1 cellular context compared by ENCODE assay signal in the genomic region with DNA sequence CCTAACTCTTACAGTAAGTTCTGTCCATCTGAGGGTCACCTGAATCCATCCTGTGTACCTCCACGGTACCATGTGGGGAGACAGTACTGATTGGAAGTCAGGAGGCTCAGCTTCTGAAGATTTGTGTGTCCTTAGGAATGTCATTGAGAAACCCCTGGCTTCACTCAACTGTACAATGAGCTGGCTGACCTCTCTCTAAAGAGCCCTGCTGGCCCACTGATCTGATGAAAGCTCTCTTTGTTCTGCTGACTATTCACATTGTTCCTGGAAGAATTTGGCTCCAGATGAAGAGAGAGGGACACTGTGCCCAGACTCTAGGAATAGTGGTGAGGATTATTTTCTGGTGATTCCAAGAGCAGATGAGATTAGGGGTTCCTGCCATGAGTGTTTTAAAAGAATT.
TF ChIP-seq lines count a peak whose summit lies in the region.

No MANE protein-coding gene starts in this region.

TF ChIP-seq in HepG2, 621 proteins besides CTCF, POLR2A, EP300 and RAD21 (continued from another document):
- TF ChIP-seq PAX8 (CRISPR knock-in tag; IDR thresholded peaks at IDR 0.05; ENCODE audit: borderline replicate concordance) (no peak), JUNB (CRISPR knock-in tag; IDR thresholded peaks at IDR 0.05; ENCODE audit: borderline replicate concordance) (no peak), ZNF136 (CRISPR knock-in tag; IDR thresholded peaks at IDR 0.05; ENCODE audit: low read depth) (no peak), ZNF589 (CRISPR knock-in tag; conservative IDR thresholded peaks at IDR 0.05) (no peak), KLF6 (CRISPR knock-in tag; IDR thresholded peaks at IDR 0.05) (no peak), ZNF282 (IDR thresholded peaks at IDR 0.05; ENCODE audit: partially characterized antibody) (no peak)
- TF ChIP-seq, protein P1, sequence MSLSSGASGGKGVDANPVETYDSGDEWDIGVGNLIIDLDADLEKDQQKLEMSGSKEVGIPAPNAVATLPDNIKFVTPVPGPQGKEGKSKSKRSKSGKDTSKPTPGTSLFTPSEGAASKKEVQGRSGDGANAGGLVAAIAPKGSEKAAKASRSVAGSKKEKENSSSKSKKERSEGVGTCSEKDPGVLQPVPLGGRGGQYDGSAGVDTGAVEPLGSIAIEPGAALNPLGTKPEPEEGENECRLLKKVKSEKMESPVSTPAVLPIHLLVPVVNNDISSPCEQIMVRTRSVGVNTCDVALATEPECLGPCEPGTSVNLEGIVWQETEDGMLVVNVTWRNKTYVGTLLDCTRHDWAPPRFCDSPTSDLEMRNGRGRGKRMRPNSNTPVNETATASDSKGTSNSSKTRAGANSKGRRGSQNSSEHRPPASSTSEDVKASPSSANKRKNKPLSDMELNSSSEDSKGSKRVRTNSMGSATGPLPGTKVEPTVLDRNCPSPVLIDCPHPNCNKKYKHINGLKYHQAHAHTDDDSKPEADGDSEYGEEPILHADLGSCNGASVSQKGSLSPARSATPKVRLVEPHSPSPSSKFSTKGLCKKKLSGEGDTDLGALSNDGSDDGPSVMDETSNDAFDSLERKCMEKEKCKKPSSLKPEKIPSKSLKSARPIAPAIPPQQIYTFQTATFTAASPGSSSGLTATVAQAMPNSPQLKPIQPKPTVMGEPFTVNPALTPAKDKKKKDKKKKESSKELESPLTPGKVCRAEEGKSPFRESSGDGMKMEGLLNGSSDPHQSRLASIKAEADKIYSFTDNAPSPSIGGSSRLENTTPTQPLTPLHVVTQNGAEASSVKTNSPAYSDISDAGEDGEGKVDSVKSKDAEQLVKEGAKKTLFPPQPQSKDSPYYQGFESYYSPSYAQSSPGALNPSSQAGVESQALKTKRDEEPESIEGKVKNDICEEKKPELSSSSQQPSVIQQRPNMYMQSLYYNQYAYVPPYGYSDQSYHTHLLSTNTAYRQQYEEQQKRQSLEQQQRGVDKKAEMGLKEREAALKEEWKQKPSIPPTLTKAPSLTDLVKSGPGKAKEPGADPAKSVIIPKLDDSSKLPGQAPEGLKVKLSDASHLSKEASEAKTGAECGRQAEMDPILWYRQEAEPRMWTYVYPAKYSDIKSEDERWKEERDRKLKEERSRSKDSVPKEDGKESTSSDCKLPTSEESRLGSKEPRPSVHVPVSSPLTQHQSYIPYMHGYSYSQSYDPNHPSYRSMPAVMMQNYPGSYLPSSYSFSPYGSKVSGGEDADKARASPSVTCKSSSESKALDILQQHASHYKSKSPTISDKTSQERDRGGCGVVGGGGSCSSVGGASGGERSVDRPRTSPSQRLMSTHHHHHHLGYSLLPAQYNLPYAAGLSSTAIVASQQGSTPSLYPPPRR (CRISPR knock-in tag; IDR thresholded peaks at IDR 0.05; ENCODE audit: borderline replicate concordance), result no peak
- TF ChIP-seq, protein P2, sequence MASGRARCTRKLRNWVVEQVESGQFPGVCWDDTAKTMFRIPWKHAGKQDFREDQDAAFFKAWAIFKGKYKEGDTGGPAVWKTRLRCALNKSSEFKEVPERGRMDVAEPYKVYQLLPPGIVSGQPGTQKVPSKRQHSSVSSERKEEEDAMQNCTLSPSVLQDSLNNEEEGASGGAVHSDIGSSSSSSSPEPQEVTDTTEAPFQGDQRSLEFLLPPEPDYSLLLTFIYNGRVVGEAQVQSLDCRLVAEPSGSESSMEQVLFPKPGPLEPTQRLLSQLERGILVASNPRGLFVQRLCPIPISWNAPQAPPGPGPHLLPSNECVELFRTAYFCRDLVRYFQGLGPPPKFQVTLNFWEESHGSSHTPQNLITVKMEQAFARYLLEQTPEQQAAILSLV (CRISPR knock-in tag; IDR thresholded peaks at IDR 0.05; ENCODE audit: borderline replicate concordance), result no peak
- TF ChIP-seq, protein P3, sequence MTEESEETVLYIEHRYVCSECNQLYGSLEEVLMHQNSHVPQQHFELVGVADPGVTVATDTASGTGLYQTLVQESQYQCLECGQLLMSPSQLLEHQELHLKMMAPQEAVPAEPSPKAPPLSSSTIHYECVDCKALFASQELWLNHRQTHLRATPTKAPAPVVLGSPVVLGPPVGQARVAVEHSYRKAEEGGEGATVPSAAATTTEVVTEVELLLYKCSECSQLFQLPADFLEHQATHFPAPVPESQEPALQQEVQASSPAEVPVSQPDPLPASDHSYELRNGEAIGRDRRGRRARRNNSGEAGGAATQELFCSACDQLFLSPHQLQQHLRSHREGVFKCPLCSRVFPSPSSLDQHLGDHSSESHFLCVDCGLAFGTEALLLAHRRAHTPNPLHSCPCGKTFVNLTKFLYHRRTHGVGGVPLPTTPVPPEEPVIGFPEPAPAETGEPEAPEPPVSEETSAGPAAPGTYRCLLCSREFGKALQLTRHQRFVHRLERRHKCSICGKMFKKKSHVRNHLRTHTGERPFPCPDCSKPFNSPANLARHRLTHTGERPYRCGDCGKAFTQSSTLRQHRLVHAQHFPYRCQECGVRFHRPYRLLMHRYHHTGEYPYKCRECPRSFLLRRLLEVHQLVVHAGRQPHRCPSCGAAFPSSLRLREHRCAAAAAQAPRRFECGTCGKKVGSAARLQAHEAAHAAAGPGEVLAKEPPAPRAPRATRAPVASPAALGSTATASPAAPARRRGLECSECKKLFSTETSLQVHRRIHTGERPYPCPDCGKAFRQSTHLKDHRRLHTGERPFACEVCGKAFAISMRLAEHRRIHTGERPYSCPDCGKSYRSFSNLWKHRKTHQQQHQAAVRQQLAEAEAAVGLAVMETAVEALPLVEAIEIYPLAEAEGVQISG (CRISPR knock-in tag; IDR thresholded peaks at IDR 0.05), result no peak
- TF ChIP-seq, protein P4, sequence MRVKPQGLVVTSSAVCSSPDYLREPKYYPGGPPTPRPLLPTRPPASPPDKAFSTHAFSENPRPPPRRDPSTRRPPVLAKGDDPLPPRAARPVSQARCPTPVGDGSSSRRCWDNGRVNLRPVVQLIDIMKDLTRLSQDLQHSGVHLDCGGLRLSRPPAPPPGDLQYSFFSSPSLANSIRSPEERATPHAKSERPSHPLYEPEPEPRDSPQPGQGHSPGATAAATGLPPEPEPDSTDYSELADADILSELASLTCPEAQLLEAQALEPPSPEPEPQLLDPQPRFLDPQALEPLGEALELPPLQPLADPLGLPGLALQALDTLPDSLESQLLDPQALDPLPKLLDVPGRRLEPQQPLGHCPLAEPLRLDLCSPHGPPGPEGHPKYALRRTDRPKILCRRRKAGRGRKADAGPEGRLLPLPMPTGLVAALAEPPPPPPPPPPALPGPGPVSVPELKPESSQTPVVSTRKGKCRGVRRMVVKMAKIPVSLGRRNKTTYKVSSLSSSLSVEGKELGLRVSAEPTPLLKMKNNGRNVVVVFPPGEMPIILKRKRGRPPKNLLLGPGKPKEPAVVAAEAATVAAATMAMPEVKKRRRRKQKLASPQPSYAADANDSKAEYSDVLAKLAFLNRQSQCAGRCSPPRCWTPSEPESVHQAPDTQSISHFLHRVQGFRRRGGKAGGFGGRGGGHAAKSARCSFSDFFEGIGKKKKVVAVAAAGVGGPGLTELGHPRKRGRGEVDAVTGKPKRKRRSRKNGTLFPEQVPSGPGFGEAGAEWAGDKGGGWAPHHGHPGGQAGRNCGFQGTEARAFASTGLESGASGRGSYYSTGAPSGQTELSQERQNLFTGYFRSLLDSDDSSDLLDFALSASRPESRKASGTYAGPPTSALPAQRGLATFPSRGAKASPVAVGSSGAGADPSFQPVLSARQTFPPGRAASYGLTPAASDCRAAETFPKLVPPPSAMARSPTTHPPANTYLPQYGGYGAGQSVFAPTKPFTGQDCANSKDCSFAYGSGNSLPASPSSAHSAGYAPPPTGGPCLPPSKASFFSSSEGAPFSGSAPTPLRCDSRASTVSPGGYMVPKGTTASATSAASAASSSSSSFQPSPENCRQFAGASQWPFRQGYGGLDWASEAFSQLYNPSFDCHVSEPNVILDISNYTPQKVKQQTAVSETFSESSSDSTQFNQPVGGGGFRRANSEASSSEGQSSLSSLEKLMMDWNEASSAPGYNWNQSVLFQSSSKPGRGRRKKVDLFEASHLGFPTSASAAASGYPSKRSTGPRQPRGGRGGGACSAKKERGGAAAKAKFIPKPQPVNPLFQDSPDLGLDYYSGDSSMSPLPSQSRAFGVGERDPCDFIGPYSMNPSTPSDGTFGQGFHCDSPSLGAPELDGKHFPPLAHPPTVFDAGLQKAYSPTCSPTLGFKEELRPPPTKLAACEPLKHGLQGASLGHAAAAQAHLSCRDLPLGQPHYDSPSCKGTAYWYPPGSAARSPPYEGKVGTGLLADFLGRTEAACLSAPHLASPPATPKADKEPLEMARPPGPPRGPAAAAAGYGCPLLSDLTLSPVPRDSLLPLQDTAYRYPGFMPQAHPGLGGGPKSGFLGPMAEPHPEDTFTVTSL (CRISPR knock-in tag; IDR thresholded peaks at IDR 0.05; ENCODE audit: borderline replicate concordance), result no peak
